ENCODE assay signal across 1 cellular context in genomic region chr21:31683029-31683428, GRCh38.
TF ChIP-seq lines count a peak whose summit lies in the region.

No MANE protein-coding gene starts in this region.

TF ChIP-seq in liver, 16 proteins besides CTCF, POLR2A, EP300 and RAD21 (continued from another document):
- TF ChIP-seq REST (IDR thresholded peaks at IDR 0.05): no peak
- TF ChIP-seq FOXA1 (IDR thresholded peaks at IDR 0.05): no peak
- TF ChIP-seq EGR1 (IDR thresholded peaks at IDR 0.05; ENCODE audit: low read depth in 2 of 2): no peak
